ENCODE assay signal across 1 cellular context in genomic region chr11:19234428-19234827, GRCh38.
TF ChIP-seq lines count a peak whose summit lies in the region.

No MANE protein-coding gene starts in this region.

TF ChIP-seq in K562, 482 proteins besides CTCF, POLR2A, EP300 and RAD21 (continued from another document):
- no peak for TF ChIP-seq UBTF (IDR thresholded peaks at IDR 0.05; ENCODE audit: borderline replicate concordance in 1 of 2, low read depth in 2 of 2, low read length in 2 of 2)
TF ChIP-seq in K562: peak in this region for 1.
